8 cellular contexts compared by ENCODE assay signal in genomic region chr6:33579828-33580714, GRCh38.
DNase-seq lines count a peak whose midpoint lies in the region; ATAC-seq lines count a peak whose summit lies in the region.

Gene BAK1, minus strand, starts transcription at chr6:33580276. Its CDS starts 2,672 bp downstream, at chr6:33577604.

- ATAC-seq in GM18907 (IDR thresholded peaks at IDR 0.05; ENCODE audit: unreplicated experiment) (peak; percentile 76), HG03159 (IDR thresholded peaks at IDR 0.05; ENCODE audit: unreplicated experiment) (peak; percentile 81)

- DNase-seq in AG08395 (ENCODE audit: low spot score) (peak; percentile 98), NCI-H345 treated with DMSO at 0.1 percent for 48 hours (lab: John Stamatoyannopoulos, UW; ENCODE audit: unreplicated experiment) (peak; percentile 90), islet precursor cell (peak; percentile 98)
- DNase-seq in activated CD4-positive, CD25-positive, alpha-beta regulatory T cell (lab: John Stamatoyannopoulos, UW): peak; percentile 59 to 66 (median 64)
- DNase-seq in central memory CD4-positive, alpha-beta T cell: peak; percentile 77
- peak; percentile 77 for DNase-seq in stimulated activated CD4-positive, alpha-beta T cell treated with anti-CD3 and anti-CD28 coated beads, Interleukin-12 subunit alpha, Interleukin-12 subunit beta, amount 100 ng/mL, for 4 hours

Comparison
In these comparisons a context has a peak if more than half of its experiments do, and no peak if none do; other contexts are left out.
1. Peak in every context shown above with its lines: DNase-seq and ATAC-seq.